ENCODE assay signal across 13 cellular contexts in the genomic region with DNA sequence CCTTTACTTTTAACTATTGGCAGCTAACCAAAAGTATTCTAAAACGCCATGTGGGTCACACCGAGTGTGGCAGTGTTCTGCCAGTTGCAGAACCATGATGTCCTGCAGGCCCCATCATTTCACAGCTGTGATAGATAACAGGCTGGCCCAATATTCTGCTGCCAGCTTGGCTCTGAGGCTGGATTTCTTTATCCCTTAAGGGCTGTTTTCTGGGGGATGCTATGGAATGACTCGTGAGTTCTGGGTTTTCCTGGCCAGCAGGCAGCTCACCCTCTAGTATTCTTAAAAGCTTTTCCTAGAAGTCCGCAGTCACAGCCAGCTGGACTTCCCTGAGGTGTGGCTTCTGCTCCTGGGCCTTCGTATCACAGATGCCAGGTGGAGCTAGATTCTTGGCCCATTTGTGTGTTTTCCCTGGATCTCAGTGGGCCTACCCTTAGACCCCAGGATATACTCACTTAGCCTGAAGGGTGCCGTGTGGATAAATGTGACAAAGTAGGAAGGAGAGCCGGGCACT. TPM values are rescaled to one million over a fixed set of nuclear protein-coding genes. Genes with fewer than 3 reads are reported as not detected.
"Had no signal": no experiment of that assay in that cellular context is flagged by ENCODE, and none has a peak within 500 bp of the region (broad histone marks: within the 10 kb centered on the region; RNA-seq: fewer than 3 reads in every experiment).

No MANE protein-coding gene starts in this region.

- H3K27ac ChIP-seq: breast epithelium, skin epidermis, testis, WERI-Rb-1 had no signal

- H3K36me3 ChIP-seq: breast epithelium, WERI-Rb-1 had no signal

- H3K27me3 ChIP-seq: breast epithelium, testis had no signal

- DNase-seq: activated CD4-positive, alpha-beta T cell treated with anti-CD3 and anti-CD28 coated beads for 36 hours; activated CD8-positive, alpha-beta memory T cell treated with anti-CD3 and anti-CD28 coated beads, Interleukin-2, amount 50 U/mL, for 4 hours; activated CD8-positive, alpha-beta T cell treated with anti-CD3 and anti-CD28 coated beads for 36 hours; aorta; foreskin melanocyte; stimulated activated CD4-positive, alpha-beta T cell treated with anti-CD3 and anti-CD28 coated beads, Interleukin-4, amount 100 ng/mL, for 4 hours; stimulated activated naive CD8-positive, alpha-beta T cell treated with anti-CD3 and anti-CD28 coated beads, Interleukin-15, amount 100 ng/mL, for 72 hours; T-helper 1 cell; testis; WERI-Rb-1 had no signal

- H3K4me3 ChIP-seq: breast epithelium, skin epidermis, testis had no signal

- ATAC-seq: activated CD4-positive, alpha-beta T cell treated with anti-CD3 and anti-CD28 coated beads for 36 hours; activated CD8-positive, alpha-beta T cell treated with anti-CD3 and anti-CD28 coated beads for 36 hours; stimulated activated naive CD8-positive, alpha-beta T cell treated with anti-CD3 and anti-CD28 coated beads, Interleukin-15, amount 100 ng/mL, for 72 hours had no signal

- H3K4me1 ChIP-seq: breast epithelium, testis had no signal

- H3K9me3 ChIP-seq: testis had no signal

RNA-seq across cellular contexts. Expression of gene FHOD3, which starts 41.0 kb away (rescaled TPM):
- total RNA-seq: activated CD4-positive, alpha-beta T cell treated with anti-CD3 and anti-CD28 coated beads for 36 hours; activated CD8-positive, alpha-beta T cell treated with anti-CD3 and anti-CD28 coated beads for 36 hours; natural killer cell treated with Interleukin-12 subunit alpha and Interleukin-12 subunit beta and Interleukin-15 and Interleukin-18, amount 100 ng/mL, for 72 hours had no signal
